24 cellular contexts compared by ENCODE assay signal in genomic region chr1:10267319-10267718, GRCh38. TPM values are rescaled to one million over a fixed set of nuclear protein-coding genes. Genes with fewer than 3 reads are reported as not detected.
DNase-seq lines count a peak whose midpoint lies in the region; ATAC-seq and TF ChIP-seq lines count a peak whose summit lies in the region.
"Had no signal": no experiment of that assay in that cellular context is flagged by ENCODE, and none has a peak within 500 bp of the region (broad histone marks: within the 10 kb centered on the region; RNA-seq: fewer than 3 reads in every experiment).

No MANE protein-coding gene starts in this region.

- H3K27ac ChIP-seq in sigmoid colon = no peak overlapping the region
- H3K27ac ChIP-seq: adrenal gland, C4-2B, testis, vagina had no signal

- DNase-seq in AG10803 (ENCODE audit: low read depth) (peak; percentile 33), M059J (ENCODE audit: low read depth) (peak; percentile 56), cerebellum (ENCODE audit: low spot score) (peak; percentile 70), left cardiac atrium (no peak), sigmoid colon (no peak), inferior parietal cortex (ENCODE audit: extremely low spot score) (no peak)
- DNase-seq in stimulated activated CD4-positive, alpha-beta T cell treated with anti-CD3 and anti-CD28 coated beads, Interleukin-4, amount 100 ng/mL, for 24 hours = no peak
- DNase-seq: activated CD4-positive, alpha-beta T cell treated with anti-CD3 and anti-CD28 coated beads for 1 hour; activated T-cell treated with anti-CD3 and anti-CD28 coated beads, Interleukin-2, amount 50 U/mL, for 1 hour; effector CD8-positive, alpha-beta T cell; Karpas-422; NCI-H1048; NCI-H2029; NCI-H345; NK-92 treated with Interleukin-12 subunit alpha and Interleukin-12 subunit beta, amount 100 ng/mL, for 24 hours; small intestine; stimulated activated naive B cell treated with anti-CD40 and anti-IgM and Interleukin-4, amounts not matched to agents 10 μg/mL and 1 μg/mL and 100 μg/mL, for 72 hours; testis had no signal

- ATAC-seq in left cardiac atrium (peak; percentile 55 to 62), HG02571 (IDR thresholded peaks at IDR 0.05; ENCODE audit: unreplicated experiment) (no peak)
- ATAC-seq: HCT116; Panc1; stimulated activated naive B cell treated with anti-CD40 and anti-IgM and Interleukin-4, amounts not matched to agents 10 μg/mL and 1 μg/mL and 100 μg/mL, for 72 hours had no signal

- no peak for TF ChIP-seq EP300 in sigmoid colon (IDR thresholded peaks at IDR 0.05)

- 95 to 98% methylated on average over 5 of the region's 5 CpGs for WGBS in sigmoid colon, 2 donors

- TF ChIP-seq CTCF in AG10803 (conservative IDR thresholded peaks at IDR 0.05; ENCODE audit: low read length) (no peak), sigmoid colon (IDR thresholded peaks at IDR 0.05) (no peak)

- intact Hi-C loops in left cardiac atrium (cut with DNase I) (no loop called here), sigmoid colon (cut with DNase I) (no loop called here)

- H3K4me3 ChIP-seq in AG10803 (ENCODE audit: low read length) = no peak overlapping the region
- no peak overlapping the region for H3K4me3 ChIP-seq in sigmoid colon
- H3K4me3 ChIP-seq: adrenal gland, testis, vagina had no signal

- no peak for TF ChIP-seq POLR2A in sigmoid colon (IDR thresholded peaks at IDR 0.05)

- no peaks in the 10 kb centered on the region for H3K9me3 ChIP-seq in sigmoid colon
- H3K9me3 ChIP-seq: adrenal gland, testis, vagina had no signal

- peaks cover 0 to 6% (median 2%) of the 10 kb centered on the region in 4 donors for H3K4me1 ChIP-seq in sigmoid colon
- H3K4me1 ChIP-seq: adrenal gland, testis, vagina had no signal

- no peaks in the 10 kb centered on the region for H3K27me3 ChIP-seq in sigmoid colon
- H3K27me3 ChIP-seq: adrenal gland, testis, vagina had no signal

- peaks cover 6 to 59% (median 9%) of the 10 kb centered on the region in 4 donors for H3K36me3 ChIP-seq in sigmoid colon

RNA-seq across cellular contexts. Expression of gene KIF1B, which starts 56.9 kb away (rescaled TPM):
- total RNA-seq in M059J (2014; rRNA removed; shearing (Covaris generic)) = 14.5 and 27.8 TPM in 2 replicates
- total RNA-seq in cerebellum (264 TPM), left cardiac atrium (10 to 100 TPM; 46.1 to 54.2 TPM), sigmoid colon (10 to 100 TPM; 46.4 to 78.4 (median 52.8) TPM)
- 10 to 100 TPM in 1 of 3 donors, 1 to 10 TPM in 2; 4.8 to 14.5 (median 5.1) TPM for polyA plus RNA-seq in sigmoid colon

Comparison
In these comparisons a context has a peak if more than half of its experiments do, and no peak if none do; other contexts are left out.
1. DNase-seq: peak in AG10803 (single experiment), M059J (single experiment) and cerebellum (single experiment); none in left cardiac atrium (single experiment), sigmoid colon (single experiment), stimulated activated CD4-positive, alpha-beta T cell treated with anti-CD3 and anti-CD28 coated beads, Interleukin-4, amount 100 ng/mL, for 24 hours (single experiment) and inferior parietal cortex (single experiment).